ENCODE assay signal across 8 cellular contexts in the genomic region with DNA sequence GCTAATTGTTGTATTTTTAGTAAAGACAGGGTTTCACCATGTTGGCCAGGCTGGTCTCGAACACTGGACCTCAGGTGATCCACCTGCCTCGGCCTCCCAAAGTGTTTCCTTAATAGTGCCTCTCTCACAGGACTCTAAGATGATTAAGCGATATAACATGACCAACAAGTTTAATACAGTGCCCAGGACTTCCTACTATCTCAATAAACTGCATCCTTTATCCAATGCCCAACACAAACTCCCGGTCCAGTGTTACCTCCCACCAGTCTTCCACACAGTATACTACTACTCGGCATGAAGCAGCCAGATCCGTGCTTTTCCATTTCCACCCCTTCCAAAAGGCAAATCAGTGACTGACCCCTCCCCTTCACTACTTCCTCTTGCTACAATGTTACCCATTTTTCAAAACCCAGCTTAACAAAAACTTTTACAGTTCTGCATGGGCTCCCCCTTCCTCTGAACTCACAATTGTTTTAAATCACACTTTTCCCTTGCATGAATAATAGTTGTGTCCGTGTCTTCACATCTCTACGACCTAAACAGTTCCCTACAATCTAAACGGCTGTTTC. TPM values are rescaled to one million over a fixed set of nuclear protein-coding genes. Genes with fewer than 3 reads are reported as not detected.
A peak's percentile ranks its signal among the peaks of the same experiment; 100 is the strongest.
DNase-seq lines count a peak whose midpoint lies in the region; ATAC-seq and TF ChIP-seq lines count a peak whose summit lies in the region.

No MANE protein-coding gene starts in this region.

- no peaks in the 10 kb centered on the region for H3K27me3 ChIP-seq in heart left ventricle
- H3K27me3 ChIP-seq in right lobe of liver, result no peaks in the 10 kb centered on the region
- H3K27me3 ChIP-seq in vagina, result no peaks in the 10 kb centered on the region

- TF ChIP-seq POLR2A in heart left ventricle (IDR thresholded peaks at IDR 0.05), result no peak
- TF ChIP-seq POLR2A in right lobe of liver (IDR thresholded peaks at IDR 0.05), result no peak
- TF ChIP-seq POLR2A in vagina (IDR thresholded peaks at IDR 0.05), result no peak

- peaks cover 0 to 25% (median 14%) of the 10 kb centered on the region in 12 donors for H3K4me1 ChIP-seq in heart left ventricle
- H3K4me1 ChIP-seq in right lobe of liver, result peaks cover 0 to 15% (median 0%) of the 10 kb centered on the region in 4 donors
- H3K4me1 ChIP-seq in vagina, result peaks cover 10% of the 10 kb centered on the region

- intact Hi-C loops in heart left ventricle (cut with DNase I), result loop anchor here in 4 of 10 donors (5.0 to 10.0 kb wide), 3 partner anchors 35 to 78 kb away; partner anchors contain the start of genes ACRBP (in 1 of the 4) and CHD4 (in 1 of the 4)
- intact Hi-C loops in left ventricle myocardium superior (cut with micrococcal nuclease), result no loop called here
- intact Hi-C loops in right lobe of liver (cut with DNase I), result no loop called here
- intact Hi-C loops in vagina (cut with DNase I), result no loop called here

- H3K9me3 ChIP-seq in heart left ventricle (no peaks in the 10 kb centered on the region), right lobe of liver (no peaks in the 10 kb centered on the region), vagina (no peaks in the 10 kb centered on the region)

- H3K9me3 Mint-ChIP-seq in activated naive CD8-positive, alpha-beta T cell treated with anti-CD3 and anti-CD28 coated beads for 36 hours, result no peaks in the 10 kb centered on the region

- TF ChIP-seq CTCF in heart left ventricle (IDR thresholded peaks at IDR 0.05) (no peak), right lobe of liver (IDR thresholded peaks at IDR 0.05) (no peak), vagina (IDR thresholded peaks at IDR 0.05) (no peak)

- peak overlapping the region; percentile 99 for H3K27ac Mint-ChIP-seq in activated naive CD8-positive, alpha-beta T cell treated with anti-CD3 and anti-CD28 coated beads for 36 hours

- H3K4me3 ChIP-seq in heart left ventricle (peak overlapping the region; percentile 36 to 76 (median 67)), right lobe of liver (peak overlapping the region; percentile 53 to 75 (median 67)), vagina (peak overlapping the region; percentile 75 to 94)

- peaks cover 51% of the 10 kb centered on the region for H3K4me1 Mint-ChIP-seq in activated naive CD8-positive, alpha-beta T cell treated with anti-CD3 and anti-CD28 coated beads for 36 hours

- DNase-seq in heart left ventricle (no peak), left ventricle myocardium superior (no peak), right lobe of liver (no peak), vagina (ENCODE audit: extremely low spot score in 2 of 2) (no peak), NCI-H1436 (lab: John Stamatoyannopoulos, UW) (no peak), mesenteric fat pad (ENCODE audit: low spot score) (no peak), DMS153 treated with DMSO at 0.1 percent for 48 hours (lab: John Stamatoyannopoulos, UW; ENCODE audit: unreplicated experiment) (no peak)
- DNase-seq in activated naive CD8-positive, alpha-beta T cell treated with anti-CD3 and anti-CD28 coated beads for 36 hours, result no peak

- peak overlapping the region in 5 of 12 donors; percentile 90 to 94 (median 94) for H3K27ac ChIP-seq in heart left ventricle
- H3K27ac ChIP-seq in right lobe of liver, result no peak overlapping the region
- H3K27ac ChIP-seq in vagina, result peak overlapping the region; percentile 86

- H3K27me3 Mint-ChIP-seq in activated naive CD8-positive, alpha-beta T cell treated with anti-CD3 and anti-CD28 coated beads for 36 hours, result peaks cover 4% of the 10 kb centered on the region

- ATAC-seq in heart left ventricle (no peak), left ventricle myocardium superior (no peak), right lobe of liver (no peak)

- H3K4me3 Mint-ChIP-seq in activated naive CD8-positive, alpha-beta T cell treated with anti-CD3 and anti-CD28 coated beads for 36 hours, result peak overlapping the region; percentile 100

- WGBS in heart left ventricle, 4 donors, result 43 to 45% (median 44%) methylated on average over 9 of the region's 9 CpGs
- 31% methylated on average over 9 of the region's 9 CpGs for WGBS in right lobe of liver (ENCODE audit: insufficient coverage, low coverage, low lambda C conversion rate, missing lambda C conversion rate)

- peaks cover 55% of the 10 kb centered on the region for H3K36me3 Mint-ChIP-seq in activated naive CD8-positive, alpha-beta T cell treated with anti-CD3 and anti-CD28 coated beads for 36 hours

- peaks cover 0 to 77% (median 71%) of the 10 kb centered on the region in 9 donors for H3K36me3 ChIP-seq in heart left ventricle
- peaks cover 0 to 62% (median 14%) of the 10 kb centered on the region in 4 donors for H3K36me3 ChIP-seq in right lobe of liver
- H3K36me3 ChIP-seq in vagina, result peaks cover 3 to 62% of the 10 kb centered on the region in 2 donors

RNA-seq across cellular contexts. Expression of gene NOP2, which starts 0.9 kb away (rescaled TPM):
- total RNA-seq in heart left ventricle (10 to 100 TPM; 12.9 to 23.8 (median 16.5) TPM), left ventricle myocardium superior (16.1 TPM), right lobe of liver (10 to 100 TPM; 12.6 to 20.1 (median 18.5) TPM), vagina (43.0 TPM), mesenteric fat pad (56.0 TPM)
- polyA plus RNA-seq in heart left ventricle, result 10 to 100 TPM; 15.4 to 30.1 TPM
- total RNA-seq in activated naive CD8-positive, alpha-beta T cell treated with anti-CD3 and anti-CD28 coated beads for 36 hours, result 100 to 1,000 TPM; 151 to 153 TPM

RNA-seq across cellular contexts. Expression of gene IFFO1, which starts 11.4 kb away (rescaled TPM):
- total RNA-seq in heart left ventricle (10 to 100 TPM; 13.2 to 27.5 (median 15.0) TPM), left ventricle myocardium superior (14.9 TPM), right lobe of liver (1 to 10 TPM; 5.5 to 9.3 (median 7.4) TPM), vagina (21.1 TPM), mesenteric fat pad (22.5 TPM)
- 10 to 100 TPM; 10.3 to 15.4 TPM for polyA plus RNA-seq in heart left ventricle
- total RNA-seq in activated naive CD8-positive, alpha-beta T cell treated with anti-CD3 and anti-CD28 coated beads for 36 hours, result 1 to 10 TPM; 7.2 to 8.1 TPM

RNA-seq across cellular contexts. Expression of gene GAPDH, which starts 32.9 kb away (rescaled TPM):
- 1,000 to 10,000 TPM; 3,379 to 7,430 (median 4,887) TPM for total RNA-seq in heart left ventricle
- polyA plus RNA-seq in heart left ventricle, result 1,000 to 10,000 TPM; 4,589 to 6,374 TPM
- total RNA-seq in left ventricle myocardium superior, result 4,526 TPM
- total RNA-seq in activated naive CD8-positive, alpha-beta T cell treated with anti-CD3 and anti-CD28 coated beads for 36 hours, result 1,000 to 10,000 TPM; 8,986 to 9,154 TPM
- 1,000 to 10,000 TPM in 4 of 6 experiments, 100 to 1,000 TPM in 2; 788 to 3,247 (median 1,580) TPM for total RNA-seq in right lobe of liver
- 2,297 TPM for total RNA-seq in vagina
- 1,402 TPM for total RNA-seq in mesenteric fat pad

RNA-seq across cellular contexts. Expression of gene CHD4, which starts 40.0 kb away (rescaled TPM):
- 100 to 1,000 TPM; 131 to 237 (median 160) TPM for total RNA-seq in heart left ventricle
- 100 to 1,000 TPM; 144 to 189 TPM for polyA plus RNA-seq in heart left ventricle
- 159 TPM for total RNA-seq in left ventricle myocardium superior
- 100 to 1,000 TPM; 262 to 293 TPM for total RNA-seq in activated naive CD8-positive, alpha-beta T cell treated with anti-CD3 and anti-CD28 coated beads for 36 hours
- total RNA-seq in right lobe of liver, result 100 to 1,000 TPM in 1 of 6 experiments, 10 to 100 TPM in 5; 66.7 to 102 (median 82.3) TPM
- total RNA-seq in vagina, result 152 TPM
- 218 TPM for total RNA-seq in mesenteric fat pad
